ENCODE assay signal across 8 cellular contexts in genomic region chrX:152915541-152916241, GRCh38. TPM values are rescaled to one million over a fixed set of nuclear protein-coding genes. Genes with fewer than 3 reads are reported as not detected.
DNase-seq lines count a peak whose midpoint lies in the region; ATAC-seq and TF ChIP-seq lines count a peak whose summit lies in the region.

No MANE protein-coding gene starts in this region.

- peak overlapping the region in 1 of 2 experiments; percentile 50 for H3K4ac ChIP-seq in mesenchymal stem cell (ENCODE audit: low read depth in 1 of 2, low read length in 2 of 2)

- H3K4me3 Mint-ChIP-seq in brain, result no peak overlapping the region

- H3K4me3 ChIP-seq in mesenchymal stem cell (ENCODE audit: insufficient read depth in 1 of 2, low read depth in 1 of 2, low read length in 2 of 2), result no peak overlapping the region

- peak overlapping the region; percentile 26 to 79 for H3K18ac ChIP-seq in mesenchymal stem cell (ENCODE audit: low read depth in 1 of 2, low read length in 2 of 2)

- H3K9me3 ChIP-seq in mesenchymal stem cell (ENCODE audit: control insufficient read depth, low read length), result no peaks in the 10 kb centered on the region

- peaks cover 0 to 11% (median 0%) of the 10 kb centered on the region in 5 experiments for H3K9me3 Mint-ChIP-seq in brain

- peaks cover 11% of the 10 kb centered on the region for H3K4me1 Mint-ChIP-seq in brain

- DNase-seq in AG20443 (ENCODE audit: low spot score), result peak; percentile 54
- peak; percentile 7 for DNase-seq in NCI-H146 treated with DMSO at 0.1 percent for 48 hours (lab: John Stamatoyannopoulos, UW; ENCODE audit: unreplicated experiment)
- peak; percentile 71 for DNase-seq in mesenchymal stem cell
- DNase-seq in SHP77 (lab: John Stamatoyannopoulos, UW), result no peak
- no peak for DNase-seq in NCI-H1930 (lab: John Stamatoyannopoulos, UW)

- H3K36me3 Mint-ChIP-seq in brain, result no peaks in the 10 kb centered on the region

- no peaks in the 10 kb centered on the region for H3K79me1 ChIP-seq in mesenchymal stem cell (replicated peaks; ENCODE audit: low read length, poor library complexity, severe bottlenecking)

- peak overlapping the region in 3 of 5 experiments; percentile 57 to 71 (median 63) for H3K27ac Mint-ChIP-seq in brain

- H4K91ac ChIP-seq in mesenchymal stem cell (ENCODE audit: low read length), result no peak overlapping the region

- no peak overlapping the region for H2AFZ ChIP-seq in mesenchymal stem cell (ENCODE audit: low read depth, low read length)

- no peaks in the 10 kb centered on the region for H3K27me3 Mint-ChIP-seq in brain

- H3K4me2 ChIP-seq in mesenchymal stem cell (ENCODE audit: low read length, poor library complexity, severe bottlenecking), result no peak overlapping the region

- no peak overlapping the region for H3K23ac ChIP-seq in mesenchymal stem cell (ENCODE audit: low read length in 2 of 2)

- no peak overlapping the region for H3K14ac ChIP-seq in mesenchymal stem cell (ENCODE audit: low read length in 2 of 2)

- peak overlapping the region; percentile 64 for H4K8ac ChIP-seq in mesenchymal stem cell (ENCODE audit: low read length)

- ATAC-seq in GM18505 (IDR thresholded peaks at IDR 0.05; ENCODE audit: unreplicated experiment) (peak; percentile 80), HG02678 (IDR thresholded peaks at IDR 0.05; ENCODE audit: unreplicated experiment) (peak; percentile 84)

- H3K4me1 ChIP-seq in mesenchymal stem cell (ENCODE audit: control insufficient read depth, insufficient read depth, low read depth, low read length), result peaks cover 14% of the 10 kb centered on the region

- no peak overlapping the region for H2AK5ac ChIP-seq in mesenchymal stem cell (ENCODE audit: low read length, severe bottlenecking)

- peak overlapping the region; percentile 49 for H3K9ac ChIP-seq in mesenchymal stem cell (ENCODE audit: low read length)

- no peak overlapping the region for H2BK5ac ChIP-seq in mesenchymal stem cell (ENCODE audit: low read depth, low read length, poor library complexity, severe bottlenecking)

- no peak overlapping the region for H2BK15ac ChIP-seq in mesenchymal stem cell (ENCODE audit: low read depth, poor library complexity, severe bottlenecking)

- H3K36me3 ChIP-seq in mesenchymal stem cell (ENCODE audit: control insufficient read depth in 1 of 2, insufficient read depth in 2 of 2, low read depth in 1 of 2, low read length in 2 of 2), result peaks cover 0 to 36% of the 10 kb centered on the region in 2 experiments

- H3K27ac ChIP-seq in mesenchymal stem cell (ENCODE audit: low read length, poor library complexity, severe bottlenecking), result no peak overlapping the region

- H2BK12ac ChIP-seq in mesenchymal stem cell (ENCODE audit: low read length in 2 of 2), result peak overlapping the region in 1 of 2 experiments; percentile 57

- peaks cover 0 to 49% of the 10 kb centered on the region in 2 experiments for H3K27me3 ChIP-seq in mesenchymal stem cell (ENCODE audit: control insufficient read depth in 1 of 2, insufficient read depth in 1 of 2, low read length in 2 of 2)

- no peak overlapping the region for H2BK120ac ChIP-seq in mesenchymal stem cell (ENCODE audit: low read depth, low read length)

- TF ChIP-seq CTCF in brain (conservative IDR thresholded peaks at IDR 0.05), result peak; percentile 65 to 83

- 23% methylated on average over 11 of the region's 13 CpGs for WGBS in mesenchymal stem cell

- TF ChIP-seq POLR2A in GM18505 (IDR thresholded peaks at IDR 0.05; ENCODE audit: borderline replicate concordance, extremely low read depth, insufficient read depth, insufficient read length), result no peak

RNA-seq across cellular contexts. Expression of gene ZNF185, which starts 17.8 kb away (rescaled TPM):
- 4.5 TPM for polyA plus RNA-seq in brain (ENCODE audit: insufficient read depth, low read depth, low replicate concordance)
- 1.9 TPM for polyA plus RNA-seq in mesenchymal stem cell (2013, experiment 1 of 2)
- polyA plus RNA-seq in mesenchymal stem cell (2013, experiment 2 of 2), result 1.7 TPM

Comparison
In these comparisons a context has a peak if more than half of its experiments do, and no peak if none do; other contexts are left out.
1. DNase-seq: peak in AG20443 (single experiment), NCI-H146 treated with DMSO at 0.1 percent for 48 hours (single experiment) and mesenchymal stem cell (single experiment); none in SHP77 (0 of 2) and NCI-H1930 (0 of 2).